ENCODE assay signal across 8 cellular contexts in genomic region chr17:1684307-1685189, GRCh38. TPM values are rescaled to one million over a fixed set of nuclear protein-coding genes. Genes with fewer than 3 reads are reported as not detected.
A peak's percentile ranks its signal among the peaks of the same experiment; 100 is the strongest.
DNase-seq lines count a peak whose midpoint lies in the region; ATAC-seq, FAIRE-seq and TF ChIP-seq lines count a peak whose summit lies in the region.

Gene PRPF8, minus strand, starts transcription at chr17:1684867. Its CDS starts 296 bp downstream, at chr17:1684571.

- no peak for FAIRE-seq in bronchial epithelial cell (lab: Jason Lieb, UNC)

- WGBS in smooth muscle cell (ENCODE audit: low lambda C conversion rate): under 1% methylated on average over 72 of the region's 74 CpGs

- H3K27ac ChIP-seq in smooth muscle cell (ENCODE audit: low read depth): peak within 1 kb of the TSS; percentile 68

- H3K9me3 ChIP-seq in smooth muscle cell (replicated peaks; ENCODE audit: low read depth): no peaks in the 10 kb centered on the region

- CTCF ChIA-PET in AG04449 (lab: Yijun Ruan, JAX): interaction anchor here (0.9 to 3.8 kb wide), 5 partner anchors 11 to 36 kb away, joined by 4 to 25 read pairs (median 5); no protein-coding TSS in a partner anchor

- peak within 1 kb of the TSS; percentile 64 for H2AFZ ChIP-seq in smooth muscle cell (ENCODE audit: low read depth)

- H3K4me1 ChIP-seq in smooth muscle cell (ENCODE audit: low read depth): peaks cover 11% of the 10 kb centered on the region

- peaks cover 40% of the 10 kb centered on the region for H3K79me2 ChIP-seq in smooth muscle cell (ENCODE audit: low read depth)

- peak within 1 kb of the TSS; percentile 86 for H3K4me3 ChIP-seq in AG04449 (ENCODE audit: low read depth, low read length)
- peak within 1 kb of the TSS; percentile 87 for H3K4me3 ChIP-seq in WI38 (ENCODE audit: low read depth, low read length)
- H3K4me3 ChIP-seq in bronchial epithelial cell (ENCODE audit: low read depth, low read length): peak within 1 kb of the TSS; percentile 90
- peak within 1 kb of the TSS; percentile 90 for H3K4me3 ChIP-seq in smooth muscle cell

- H3K36me3 ChIP-seq in bronchial epithelial cell (ENCODE audit: control insufficient read depth, insufficient read depth, low read length): peaks cover 21% of the 10 kb centered on the region
- H3K36me3 ChIP-seq in smooth muscle cell (ENCODE audit: low read depth): peaks cover 24% of the 10 kb centered on the region

- peak within 1 kb of the TSS; percentile 83 for H3K9ac ChIP-seq in smooth muscle cell (ENCODE audit: low read depth)

- DNase-seq in AG04449 (ENCODE audit: low read depth, low spot score) (peak; percentile 73), NCI-H2227 treated with DMSO at 0.1 percent for 48 hours (lab: John Stamatoyannopoulos, UW) (peak; percentile 94), bronchial epithelial cell (ENCODE audit: low read depth) (peak; percentile 93), iPS-NIHi7 (ENCODE audit: extremely low spot score) (peak; percentile 100), smooth muscle cell (lab: John Stamatoyannopoulos, UW; ENCODE audit: unreplicated experiment) (peak; percentile 89)

- H3K4me2 ChIP-seq in smooth muscle cell: peak within 1 kb of the TSS; percentile 85

- POLR2A ChIA-PET in AG04449 (lab: Yijun Ruan, JAX): interaction anchor here (0.9 to 2.2 kb wide), 5 partner anchors 11 to 36 kb away, joined by 3 to 11 read pairs (median 6); partner anchors contain the start of gene RILP

- peaks cover 6% of the 10 kb centered on the region for H3F3A ChIP-seq in smooth muscle cell (ENCODE audit: low read depth)

- no peak for TF ChIP-seq CTCF in AG04449 (IDR thresholded peaks at IDR 0.05; ENCODE audit: insufficient read depth, low read length, missing control alignments)
- no peak for TF ChIP-seq CTCF in WI38 (IDR thresholded peaks at IDR 0.05; ENCODE audit: low read depth, low read length)
- no peak for TF ChIP-seq CTCF in bronchial epithelial cell (IDR thresholded peaks at IDR 0.05; ENCODE audit: insufficient read depth, low read length, severe bottlenecking)
- TF ChIP-seq CTCF in smooth muscle cell (IDR thresholded peaks at IDR 0.05; ENCODE audit: borderline replicate concordance, insufficient read depth, poor library complexity, severe bottlenecking): no peak

- no peaks in the 10 kb centered on the region for H3K27me3 ChIP-seq in bronchial epithelial cell (ENCODE audit: control insufficient read depth, insufficient read depth, low read length)
- no peaks in the 10 kb centered on the region for H3K27me3 ChIP-seq in smooth muscle cell (ENCODE audit: low read depth)

- peak; percentile 96 for ATAC-seq in GM18907 (IDR thresholded peaks at IDR 0.05; ENCODE audit: unreplicated experiment)
- peak; percentile 96 for ATAC-seq in HG03159 (IDR thresholded peaks at IDR 0.05; ENCODE audit: unreplicated experiment)

- H4K20me1 ChIP-seq in smooth muscle cell (ENCODE audit: low read depth): peaks cover 45% of the 10 kb centered on the region

RNA-seq across cellular contexts. Expression of gene PRPF8, which starts in this region (rescaled TPM):
- total RNA-seq in bronchial epithelial cell (57.7 and 71.0 TPM in 2 replicates), smooth muscle cell (99.7 and 111 TPM in 2 replicates)
- polyA plus RNA-seq in smooth muscle cell: 129 and 135 TPM in 2 replicates

Comparison
In these comparisons a context has a peak if more than half of its experiments do, and no peak if none do; other contexts are left out.
1. Peak in every context shown above with its lines: DNase-seq, ATAC-seq, H3K4me3 ChIP-seq and H3K27ac ChIP-seq.